1 cellular context compared by ENCODE assay signal in genomic region chr3:48157215-48157840, GRCh38.
TF ChIP-seq lines count a peak whose summit lies in the region.

No MANE protein-coding gene starts in this region.

TF ChIP-seq in GM23338, 12 proteins besides CTCF, POLR2A, EP300 and RAD21 (continued from another document):
- TF ChIP-seq ZNF462 (CRISPR knock-in tag; IDR thresholded peaks at IDR 0.05) (no peak), EZH2 (IDR thresholded peaks at IDR 0.05; ENCODE audit: low read depth, unreplicated experiment) (no peak), JUNB (IDR thresholded peaks at IDR 0.05; ENCODE audit: unreplicated experiment) (no peak), CREB1 (CRISPR knock-in tag; IDR thresholded peaks at IDR 0.05; ENCODE audit: low read depth) (no peak), ZNF114 (CRISPR knock-in tag; IDR thresholded peaks at IDR 0.05) (no peak), STAT1 (IDR thresholded peaks at IDR 0.05; ENCODE audit: unreplicated experiment) (no peak), EZH2phosphoT487 (IDR thresholded peaks at IDR 0.05; ENCODE audit: unreplicated experiment) (no peak), ZNF331 (CRISPR knock-in tag; IDR thresholded peaks at IDR 0.05; ENCODE audit: low read depth) (no peak), NANOG (IDR thresholded peaks at IDR 0.05; ENCODE audit: borderline replicate concordance) (no peak)
- TF ChIP-seq, protein P1, sequence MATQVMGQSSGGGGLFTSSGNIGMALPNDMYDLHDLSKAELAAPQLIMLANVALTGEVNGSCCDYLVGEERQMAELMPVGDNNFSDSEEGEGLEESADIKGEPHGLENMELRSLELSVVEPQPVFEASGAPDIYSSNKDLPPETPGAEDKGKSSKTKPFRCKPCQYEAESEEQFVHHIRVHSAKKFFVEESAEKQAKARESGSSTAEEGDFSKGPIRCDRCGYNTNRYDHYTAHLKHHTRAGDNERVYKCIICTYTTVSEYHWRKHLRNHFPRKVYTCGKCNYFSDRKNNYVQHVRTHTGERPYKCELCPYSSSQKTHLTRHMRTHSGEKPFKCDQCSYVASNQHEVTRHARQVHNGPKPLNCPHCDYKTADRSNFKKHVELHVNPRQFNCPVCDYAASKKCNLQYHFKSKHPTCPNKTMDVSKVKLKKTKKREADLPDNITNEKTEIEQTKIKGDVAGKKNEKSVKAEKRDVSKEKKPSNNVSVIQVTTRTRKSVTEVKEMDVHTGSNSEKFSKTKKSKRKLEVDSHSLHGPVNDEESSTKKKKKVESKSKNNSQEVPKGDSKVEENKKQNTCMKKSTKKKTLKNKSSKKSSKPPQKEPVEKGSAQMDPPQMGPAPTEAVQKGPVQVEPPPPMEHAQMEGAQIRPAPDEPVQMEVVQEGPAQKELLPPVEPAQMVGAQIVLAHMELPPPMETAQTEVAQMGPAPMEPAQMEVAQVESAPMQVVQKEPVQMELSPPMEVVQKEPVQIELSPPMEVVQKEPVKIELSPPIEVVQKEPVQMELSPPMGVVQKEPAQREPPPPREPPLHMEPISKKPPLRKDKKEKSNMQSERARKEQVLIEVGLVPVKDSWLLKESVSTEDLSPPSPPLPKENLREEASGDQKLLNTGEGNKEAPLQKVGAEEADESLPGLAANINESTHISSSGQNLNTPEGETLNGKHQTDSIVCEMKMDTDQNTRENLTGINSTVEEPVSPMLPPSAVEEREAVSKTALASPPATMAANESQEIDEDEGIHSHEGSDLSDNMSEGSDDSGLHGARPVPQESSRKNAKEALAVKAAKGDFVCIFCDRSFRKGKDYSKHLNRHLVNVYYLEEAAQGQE (IDR thresholded peaks at IDR 0.05; ENCODE audit: unreplicated experiment) = no peak
